ENCODE assay signal across 14 cellular contexts in genomic region chr3:129888739-129889138, GRCh38. TPM values are rescaled to one million over a fixed set of nuclear protein-coding genes. Genes with fewer than 3 reads are reported as not detected.
DNase-seq lines count a peak whose midpoint lies in the region; ATAC-seq and TF ChIP-seq lines count a peak whose summit lies in the region.
"Had no signal": no experiment of that assay in that cellular context is flagged by ENCODE, and none has a peak within 500 bp of the region (broad histone marks: within the 10 kb centered on the region; RNA-seq: fewer than 3 reads in every experiment).

No MANE protein-coding gene starts in this region.

- H3K27me3 ChIP-seq in right cardiac atrium (ENCODE audit: control insufficient read depth, insufficient read depth) = no peaks in the 10 kb centered on the region
- no peaks in the 10 kb centered on the region for H3K27me3 ChIP-seq in right atrium auricular region
- H3K27me3 ChIP-seq in SU-DHL-6 (ENCODE audit: low read length) = no peaks in the 10 kb centered on the region
- H3K27me3 ChIP-seq in upper lobe of left lung = no peaks in the 10 kb centered on the region
- H3K27me3 ChIP-seq: ascending aorta, heart left ventricle had no signal

- H3K9me3 ChIP-seq in right cardiac atrium (ENCODE audit: control insufficient read depth, low read length) (no peaks in the 10 kb centered on the region), right atrium auricular region (no peaks in the 10 kb centered on the region), SU-DHL-6 (ENCODE audit: insufficient read depth, low read length) (no peaks in the 10 kb centered on the region), upper lobe of left lung (no peaks in the 10 kb centered on the region)
- H3K9me3 ChIP-seq: ascending aorta, heart left ventricle had no signal

- H3K36me3 ChIP-seq in right atrium auricular region (no peaks in the 10 kb centered on the region), SU-DHL-6 (ENCODE audit: low read length) (no peaks in the 10 kb centered on the region; the same call in 1 of the 2 replicates), upper lobe of left lung (no peaks in the 10 kb centered on the region)
- H3K36me3 ChIP-seq: ascending aorta had no signal

- H3K9me2 ChIP-seq in SU-DHL-6 (replicated peaks; ENCODE audit: insufficient read depth, low read length) = no peaks in the 10 kb centered on the region

- H3K27ac ChIP-seq in right cardiac atrium (ENCODE audit: low read length) (peak overlapping the region; percentile 12), right atrium auricular region (no peak overlapping the region), SU-DHL-6 (ENCODE audit: low read depth, low read length) (0 out of 2 replicates have a peak overlapping the region, but pooled peaks have one; percentile 5), upper lobe of left lung (peak overlapping the region in 1 of 4 donors; percentile 22)
- H3K27ac ChIP-seq: ascending aorta, heart left ventricle had no signal

- 52% methylated on average over 4 of the region's 4 CpGs for WGBS in right cardiac atrium
- 56 to 79% methylated on average over 4 of the region's 4 CpGs for WGBS in upper lobe of left lung, 2 donors

- peaks cover 43% of the 10 kb centered on the region for H3K4me1 Mint-ChIP-seq in type B pancreatic cell (ENCODE audit: unreplicated experiment)

- H3K9ac ChIP-seq in SU-DHL-6 (ENCODE audit: low read length) = no peak overlapping the region

- no peak for DNase-seq in right cardiac atrium
- no peak for DNase-seq in right atrium auricular region (ENCODE audit: low spot score)
- DNase-seq in fibroblast of pulmonary artery (ENCODE audit: low read depth) = peak; percentile 83
- DNase-seq in type B pancreatic cell (ENCODE audit: extremely low spot score, unreplicated experiment) = no peak
- no peak for DNase-seq in GOT3 (lab: John Stamatoyannopoulos, UW)
- no peak for DNase-seq in upper lobe of left lung
- DNase-seq in DMS114 treated with DMSO at 0.1 percent for 48 hours (lab: John Stamatoyannopoulos, UW; ENCODE audit: unreplicated experiment) = no peak
- DNase-seq: activated CD4-positive, alpha-beta T cell treated with anti-CD3 and anti-CD28 coated beads, Interleukin-2, amount 10 ng/mL, durations not matched to agents 24 days and 14 days; heart left ventricle; natural killer cell; NCI-H1436 treated with DMSO at 0.1 percent for 48 hours had no signal

- H3K4me3 Mint-ChIP-seq in type B pancreatic cell = peak overlapping the region; percentile 11
- H3K4me3 Mint-ChIP-seq: activated CD4-positive, alpha-beta T cell treated with anti-CD3 and anti-CD28 coated beads, Interleukin-2, amount 10 ng/mL, durations not matched to agents 24 days and 14 days; B cell; natural killer cell had no signal

- no peaks in the 10 kb centered on the region for H4K20me1 ChIP-seq in SU-DHL-6 (ENCODE audit: low read depth, low read length)

- H3K4me3 ChIP-seq in right cardiac atrium (ENCODE audit: low read length) (no peak overlapping the region), right atrium auricular region (no peak overlapping the region), SU-DHL-6 (ENCODE audit: insufficient read depth, low read length, poor library complexity, severe bottlenecking) (no peak overlapping the region), fibroblast of pulmonary artery (replicated peaks; ENCODE audit: low read depth, low read length) (no peak overlapping the region), upper lobe of left lung (no peak overlapping the region)
- H3K4me3 ChIP-seq: ascending aorta, heart left ventricle had no signal

- TF ChIP-seq POLR2A in upper lobe of left lung (IDR thresholded peaks at IDR 0.05) = no peak

- no peak for ATAC-seq in right cardiac atrium
- no peak for ATAC-seq in upper lobe of left lung (ENCODE audit: low FRiP score in 2 of 2)
- ATAC-seq: heart left ventricle, natural killer cell had no signal

- intact Hi-C loops in right cardiac atrium (cut with DNase I) = no loop called here

- peaks cover 53% of the 10 kb centered on the region for H3K79me2 ChIP-seq in SU-DHL-6 (ENCODE audit: insufficient read depth, low read length)

- peaks cover 11% of the 10 kb centered on the region for H3F3A ChIP-seq in SU-DHL-6 (ENCODE audit: insufficient read depth)

- H3K4me2 ChIP-seq in SU-DHL-6 (ENCODE audit: low read depth, low read length, poor library complexity, severe bottlenecking) = no peak overlapping the region

- H3K36me3 Mint-ChIP-seq in type B pancreatic cell = peaks cover 8% of the 10 kb centered on the region
- H3K36me3 Mint-ChIP-seq: natural killer cell had no signal

- H3K4me1 ChIP-seq in right cardiac atrium (ENCODE audit: control insufficient read depth, insufficient read depth, low read length) (peaks cover 6% of the 10 kb centered on the region), right atrium auricular region (peaks cover 0 to 43% of the 10 kb centered on the region in 2 donors), upper lobe of left lung (peaks cover 28 to 37% (median 32%) of the 10 kb centered on the region in 4 donors)

- H3K9me3 Mint-ChIP-seq in type B pancreatic cell = no peaks in the 10 kb centered on the region
- H3K9me3 Mint-ChIP-seq: activated CD4-positive, alpha-beta T cell treated with anti-CD3 and anti-CD28 coated beads, Interleukin-2, amount 10 ng/mL, durations not matched to agents 24 days and 14 days; natural killer cell had no signal

- H3K27ac Mint-ChIP-seq in type B pancreatic cell = no peak overlapping the region
- H3K27ac Mint-ChIP-seq: activated CD4-positive, alpha-beta T cell treated with anti-CD3 and anti-CD28 coated beads, Interleukin-2, amount 10 ng/mL, durations not matched to agents 24 days and 14 days; B cell had no signal

- H3K27me3 Mint-ChIP-seq in type B pancreatic cell = no peaks in the 10 kb centered on the region
- H3K27me3 Mint-ChIP-seq: activated CD4-positive, alpha-beta T cell treated with anti-CD3 and anti-CD28 coated beads, Interleukin-2, amount 10 ng/mL, durations not matched to agents 24 days and 14 days; B cell had no signal

- H2AFZ ChIP-seq in SU-DHL-6 (ENCODE audit: low read depth, low read length, severe bottlenecking) = no peak overlapping the region

- no peak for TF ChIP-seq CTCF in right atrium auricular region (IDR thresholded peaks at IDR 0.05)
- no peak for TF ChIP-seq CTCF in SU-DHL-6 (IDR thresholded peaks at IDR 0.05; ENCODE audit: insufficient read depth, low read length, poor library complexity, severe bottlenecking)
- TF ChIP-seq CTCF in fibroblast of pulmonary artery (IDR thresholded peaks at IDR 0.05; ENCODE audit: low read length, missing control alignments) = no peak
- no peak for TF ChIP-seq CTCF in type B pancreatic cell (conservative IDR thresholded peaks at IDR 0.05)
- TF ChIP-seq CTCF in upper lobe of left lung (IDR thresholded peaks at IDR 0.05) = no peak

- no peak for TF ChIP-seq EP300 in upper lobe of left lung (IDR thresholded peaks at IDR 0.05)

RNA-seq across cellular contexts. Expression of gene TMCC1, which starts 4.8 kb away (rescaled TPM):
- total RNA-seq in right cardiac atrium = 10 to 100 TPM; 40.1 to 45.0 (median 43.9) TPM
- 12.9 TPM for polyA plus RNA-seq in right cardiac atrium
- 10 to 100 TPM; 20.0 to 21.7 TPM for total RNA-seq in right atrium auricular region
- total RNA-seq in type B pancreatic cell (ENCODE audit: low replicate concordance) = 46.9 and 50.8 TPM in 2 replicates
- total RNA-seq in upper lobe of left lung = 10 to 100 TPM; 16.9 to 39.2 (median 27.9) TPM

Comparison
In these comparisons a context has a peak if more than half of its experiments do, and no peak if none do; other contexts are left out.
1. H3K27ac ChIP-seq: peak in right cardiac atrium (single experiment) and SU-DHL-6 (single experiment); none in right atrium auricular region (0 of 2).